In the genomic region with DNA sequence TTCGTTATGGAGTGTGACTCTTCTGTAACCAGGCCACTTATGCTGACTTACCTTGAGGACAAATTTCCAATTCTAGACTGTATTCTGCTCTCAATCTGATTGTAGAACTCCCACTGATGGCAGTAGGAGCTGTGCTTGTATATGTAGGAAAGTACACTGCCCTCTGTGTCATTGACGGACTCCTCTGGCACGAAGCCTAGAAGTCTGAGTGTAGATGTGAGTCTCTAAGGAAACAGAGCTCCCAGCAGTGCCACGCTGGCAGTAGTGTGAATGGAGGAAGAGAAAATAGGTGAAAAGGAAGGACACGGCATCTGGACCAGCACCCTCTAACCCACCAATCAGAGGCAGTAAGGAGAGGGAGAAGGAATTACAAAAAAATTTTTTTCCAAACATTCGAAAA, we compare ENCODE assay signal across 10 cellular contexts.
DNase-seq lines count a peak whose midpoint lies in the region; ATAC-seq, FAIRE-seq and TF ChIP-seq lines count a peak whose summit lies in the region.
"Had no signal": no experiment of that assay in that cellular context is flagged by ENCODE, and none has a peak within 500 bp of the region (broad histone marks: within the 10 kb centered on the region; RNA-seq: fewer than 3 reads in every experiment).

No MANE protein-coding gene starts in this region.

- no peaks in the 10 kb centered on the region for H3K79me2 ChIP-seq in astrocyte (ENCODE audit: insufficient read depth, low read length)
- no peaks in the 10 kb centered on the region for H3K79me2 ChIP-seq in trophoblast cell (ENCODE audit: control insufficient read depth, insufficient read depth, low read length, poor library complexity)

- no peak for FAIRE-seq in astrocyte (lab: Jason Lieb, UNC)

- H3K9ac ChIP-seq in astrocyte (ENCODE audit: low read length) (no peak overlapping the region), trophoblast cell (ENCODE audit: low read length) (no peak overlapping the region)

- peak overlapping the region; percentile 88 for H3K27ac Mint-ChIP-seq in astrocyte (ENCODE audit: unreplicated experiment)

- WGBS in trophoblast cell (ENCODE audit: extremely low coverage, insufficient coverage, insufficient read length), result no CpG with 5 or more reads among the region's 6 CpGs

- no peak overlapping the region for H3K4me3 Mint-ChIP-seq in astrocyte (ENCODE audit: unreplicated experiment)

- no peaks in the 10 kb centered on the region for H3K27me3 Mint-ChIP-seq in astrocyte (ENCODE audit: low read depth, unreplicated experiment)

- H3K23ac ChIP-seq in trophoblast cell (ENCODE audit: low read length), result no peak overlapping the region

- H3K36me3 ChIP-seq in astrocyte (ENCODE audit: insufficient read depth, low read length) (no peaks in the 10 kb centered on the region), tibial artery (no peaks in the 10 kb centered on the region), trophoblast cell (ENCODE audit: control insufficient read depth in 1 of 2, insufficient read depth in 2 of 2, low read length in 2 of 2) (no peaks in the 10 kb centered on the region)

- H4K20me1 ChIP-seq in astrocyte (ENCODE audit: insufficient read depth, low read length), result no peaks in the 10 kb centered on the region

- H3K36me3 Mint-ChIP-seq in astrocyte (ENCODE audit: low read depth, unreplicated experiment), result no peaks in the 10 kb centered on the region

- no peak overlapping the region for H4K91ac ChIP-seq in trophoblast cell (ENCODE audit: low read depth, low read length)

- no peak overlapping the region for H3K14ac ChIP-seq in trophoblast cell (ENCODE audit: low read length)

- no peak overlapping the region for H3K4me3 ChIP-seq in astrocyte (ENCODE audit: insufficient read depth, low read depth, low read length)
- H3K4me3 ChIP-seq in tibial artery, result no peak overlapping the region
- H3K4me3 ChIP-seq in trophoblast cell (ENCODE audit: low read depth, low read length), result no peak overlapping the region
- H3K4me3 ChIP-seq: dorsolateral prefrontal cortex had no signal

- H3K27ac ChIP-seq in astrocyte (ENCODE audit: low read depth, low read length) (peak overlapping the region; percentile 46), tibial artery (no peak overlapping the region), trophoblast cell (ENCODE audit: low read depth, low read length) (no peak overlapping the region)
- H3K27ac ChIP-seq: 22Rv1, dorsolateral prefrontal cortex had no signal

- no peak overlapping the region for H3K4ac ChIP-seq in trophoblast cell (ENCODE audit: low read depth, low read length)

- H4K12ac ChIP-seq in trophoblast cell (ENCODE audit: low read depth, low read length), result no peak overlapping the region

- H3K79me1 ChIP-seq in trophoblast cell (ENCODE audit: low read length), result peaks cover 4% of the 10 kb centered on the region

- peaks cover 12% of the 10 kb centered on the region for H3K4me1 Mint-ChIP-seq in astrocyte (ENCODE audit: low read depth, unreplicated experiment)

- no peak overlapping the region for H3K18ac ChIP-seq in trophoblast cell (ENCODE audit: low read length)

- H3K4me1 ChIP-seq in astrocyte (ENCODE audit: insufficient read depth, low read length) (no peaks in the 10 kb centered on the region), tibial artery (peaks cover 0 to 14% (median 7%) of the 10 kb centered on the region in 4 donors), trophoblast cell (ENCODE audit: control insufficient read depth in 1 of 2, insufficient read depth in 2 of 2, low read length in 2 of 2) (no peaks in the 10 kb centered on the region)

- H3K9me3 Mint-ChIP-seq in astrocyte (ENCODE audit: unreplicated experiment), result peaks cover 2% of the 10 kb centered on the region

- no peaks in the 10 kb centered on the region for H3K27me3 ChIP-seq in astrocyte (ENCODE audit: insufficient read depth, low read length)
- H3K27me3 ChIP-seq in tibial artery, result no peaks in the 10 kb centered on the region
- no peaks in the 10 kb centered on the region for H3K27me3 ChIP-seq in trophoblast cell (ENCODE audit: insufficient read depth, low read length)
- H3K27me3 ChIP-seq: dorsolateral prefrontal cortex had no signal

- no peak overlapping the region for H2BK120ac ChIP-seq in trophoblast cell (ENCODE audit: insufficient read depth, low read length, poor library complexity)

- no peak overlapping the region for H4K8ac ChIP-seq in trophoblast cell (ENCODE audit: low read depth, low read length)

- no peak overlapping the region for H2BK12ac ChIP-seq in trophoblast cell (ENCODE audit: low read length)

- H2BK5ac ChIP-seq in trophoblast cell (ENCODE audit: low read depth, low read length, poor library complexity), result no peak overlapping the region

- H3K9me3 ChIP-seq in astrocyte (ENCODE audit: insufficient read depth, low read depth, low read length) (no peaks in the 10 kb centered on the region), tibial artery (no peaks in the 10 kb centered on the region), trophoblast cell (ENCODE audit: insufficient read depth, low read depth, low read length) (no peaks in the 10 kb centered on the region)

- peak overlapping the region; percentile 15 for H3K4me2 ChIP-seq in astrocyte (ENCODE audit: low read length)
- H3K4me2 ChIP-seq in trophoblast cell (ENCODE audit: low read length), result no peak overlapping the region

- ATAC-seq in GM19035 (IDR thresholded peaks at IDR 0.05; ENCODE audit: unreplicated experiment) (no peak), HG03159 (IDR thresholded peaks at IDR 0.05; ENCODE audit: unreplicated experiment) (no peak)

- peak overlapping the region; percentile 65 for H2AFZ ChIP-seq in astrocyte (ENCODE audit: low read depth, low read length)
- no peak overlapping the region for H2AFZ ChIP-seq in trophoblast cell (ENCODE audit: insufficient read depth, low read length, poor library complexity)

- H2AK5ac ChIP-seq in trophoblast cell (ENCODE audit: low read length), result no peak overlapping the region

- intact Hi-C loops in tibial artery (cut with DNase I; ENCODE audit: low total_unique reads), result no loop called here

- DNase-seq in DMS 273 (lab: John Stamatoyannopoulos, UW; ENCODE audit: unreplicated experiment), result peak; percentile 6
- DNase-seq in DMS 273 treated with DMSO at 0.1 percent for 48 hours (lab: John Stamatoyannopoulos, UW), result no peak
- DNase-seq in astrocyte (ENCODE audit: low read depth), result peak; percentile 94
- DNase-seq in inferior parietal cortex (ENCODE audit: extremely low spot score), result peak; percentile 54
- DNase-seq in tibial artery, result peak; percentile 68 to 81
- DNase-seq in trophoblast cell, result no peak

- no peak for TF ChIP-seq CTCF in astrocyte (IDR thresholded peaks at IDR 0.05; ENCODE audit: insufficient read depth, low read depth, low read length)
- TF ChIP-seq CTCF in tibial artery (IDR thresholded peaks at IDR 0.05), result no peak

Comparison
In these comparisons a context has a peak if more than half of its experiments do, and no peak if none do; other contexts are left out.
1. DNase-seq: peak in DMS 273 (single experiment), astrocyte (single experiment), inferior parietal cortex (single experiment) and tibial artery (2 of 2); none in DMS 273 treated with DMSO at 0.1 percent for 48 hours (single experiment) and trophoblast cell (0 of 2).